23 cellular contexts compared by ENCODE assay signal in the genomic region with DNA sequence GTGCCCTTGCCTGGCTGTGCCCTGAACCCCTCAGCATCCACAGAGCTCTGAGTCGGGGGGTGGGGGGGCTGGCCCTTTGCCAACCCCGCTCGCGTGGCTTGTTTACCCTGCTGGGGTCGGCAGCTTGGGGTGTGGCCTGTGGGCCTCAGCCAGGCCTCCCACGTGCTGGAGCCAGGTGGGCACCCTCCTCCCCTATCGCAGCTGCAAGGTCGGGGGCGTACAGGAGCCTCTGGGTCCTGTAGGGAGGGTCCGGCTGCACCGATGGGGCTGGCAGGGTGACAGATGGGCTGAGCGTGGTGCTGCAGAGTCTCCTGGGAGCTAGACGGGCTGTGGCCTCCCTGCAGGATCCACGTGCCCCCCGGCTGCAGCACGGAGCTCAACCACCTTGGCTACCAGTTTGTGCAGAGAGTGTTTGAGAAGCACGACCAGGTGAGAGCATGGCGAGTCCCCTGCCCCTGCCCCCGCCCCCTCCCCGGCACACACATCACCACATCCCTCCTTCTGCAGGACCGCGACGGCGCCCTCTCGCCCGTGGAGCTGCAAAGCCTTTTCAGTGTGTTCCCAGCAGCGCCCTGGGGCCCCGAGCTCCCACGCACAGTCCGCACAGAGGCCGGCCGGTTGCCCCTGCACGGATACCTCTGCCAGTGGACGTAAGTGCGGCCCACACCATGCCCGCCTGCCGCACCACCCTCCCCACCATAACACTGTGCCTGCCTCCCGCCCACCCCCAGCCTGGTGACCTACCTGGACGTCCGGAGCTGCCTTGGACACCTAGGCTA.
"Had no signal": no experiment of that assay in that cellular context is flagged by ENCODE, and none has a peak within 500 bp of the region (broad histone marks: within the 10 kb centered on the region; RNA-seq: fewer than 3 reads in every experiment).

No MANE protein-coding gene starts in this region.

- H3K27ac Mint-ChIP-seq: activated naive CD4-positive, alpha-beta T cell treated with anti-CD3 and anti-CD28 coated beads for 36 hours; activated naive CD8-positive, alpha-beta T cell; activated T-helper 17 cell treated with anti-CD3 and anti-CD28 coated beads, Interleukin-2, amount 50 U/mL, for 72 hours; brain; T-helper 17 cell; WTC11 had no signal

- H3K4me2 ChIP-seq: PC-9 had no signal

- DNase-seq: activated CD4-positive, alpha-beta T cell treated with anti-CD3 and anti-CD28 coated beads for 48 hours; activated CD4-positive, alpha-beta T cell treated with anti-CD3 and anti-CD28 coated beads, Interleukin-2, amount 50 U/mL, for 4 hours; activated CD4-positive, CD25-positive, alpha-beta regulatory T cell treated with anti-CD3 and anti-CD28 coated beads, Interleukin-2, amount 50 U/mL, for 72 hours; activated CD8-positive, alpha-beta memory T cell treated with anti-CD3 and anti-CD28 coated beads for 24 hours; activated gamma-delta T cell; activated naive CD4-positive, alpha-beta T cell treated with anti-CD3 and anti-CD28 coated beads for 36 hours; activated T-cell treated with anti-CD3 and anti-CD28 coated beads, Interleukin-2, amount 50 U/mL, for 4 hours; Kasumi-1; NCI-H146; NCI-H187 treated with DMSO at 0.1 percent for 48 hours; NCI-H2081 treated with DMSO at 0.1 percent for 48 hours; NCI-H226; NCI-H526; NCI-H774; PC-9; SIG-M5; T-helper 17 cell; T-helper 9 cell had no signal

- H3K27me3 Mint-ChIP-seq: activated naive CD8-positive, alpha-beta T cell; activated T-helper 17 cell treated with anti-CD3 and anti-CD28 coated beads, Interleukin-2, amount 50 U/mL, for 72 hours; central memory CD8-positive, alpha-beta T cell; T-helper 17 cell had no signal

- H3K36me3 Mint-ChIP-seq: activated naive CD8-positive, alpha-beta T cell had no signal

- H2AFZ ChIP-seq: PC-9 had no signal

- H3K27ac ChIP-seq: PC-9 had no signal

- H3K4me1 Mint-ChIP-seq: activated T-helper 17 cell treated with anti-CD3 and anti-CD28 coated beads, Interleukin-2, amount 50 U/mL, for 72 hours had no signal

- H3K9me3 Mint-ChIP-seq: activated naive CD4-positive, alpha-beta T cell treated with anti-CD3 and anti-CD28 coated beads for 36 hours; activated T-cell treated with anti-CD3 and anti-CD28 coated beads, Interleukin-2, amount 50 U/mL, for 4 hours; activated T-helper 17 cell treated with anti-CD3 and anti-CD28 coated beads, Interleukin-2, amount 50 U/mL, for 72 hours; brain; central memory CD8-positive, alpha-beta T cell; WTC11 had no signal

- H3K4me3 Mint-ChIP-seq: activated naive CD4-positive, alpha-beta T cell treated with anti-CD3 and anti-CD28 coated beads for 36 hours; activated naive CD8-positive, alpha-beta T cell; activated T-cell treated with anti-CD3 and anti-CD28 coated beads, Interleukin-2, amount 50 U/mL, for 4 hours; activated T-helper 17 cell treated with anti-CD3 and anti-CD28 coated beads, Interleukin-2, amount 50 U/mL, for 72 hours; central memory CD8-positive, alpha-beta T cell; T-helper 17 cell; WTC11 had no signal

- ATAC-seq: activated T-cell treated with anti-CD3 and anti-CD28 coated beads, Interleukin-2, amount 50 U/mL, for 4 hours; activated T-helper 17 cell treated with anti-CD3 and anti-CD28 coated beads, Interleukin-2, amount 50 U/mL, for 72 hours; T-helper 17 cell; WTC11 had no signal

- H3K4me3 ChIP-seq: PC-9 had no signal
